21 cellular contexts compared by ENCODE assay signal in genomic region chr1:34409689-34410229, GRCh38.
"Had no signal": no experiment of that assay in that cellular context is flagged by ENCODE, and none has a peak within 500 bp of the region (broad histone marks: within the 10 kb centered on the region; RNA-seq: fewer than 3 reads in every experiment).

No MANE protein-coding gene starts in this region.

- ATAC-seq: HepG2 had no signal

- H3K27ac ChIP-seq: KMS-11, SJSA1, SK-N-MC had no signal

- H3K9me3 ChIP-seq: SJSA1 had no signal

- H3K36me3 ChIP-seq: SJSA1 had no signal

- DNase-seq: IMR-90, Kasumi-1, MM.1S, NCI-H1092 treated with DMSO at 0.1 percent for 48 hours, NCI-H1436, NCI-H187, NCI-H2029, NCI-H2081 treated with DMSO at 0.1 percent for 48 hours, NCI-H2171, NCI-H226, NCI-H446, NCI-H510A, NCI-H524 treated with DMSO at 0.1 percent for 48 hours, NCI-H69, NCI-H774, Right ventricle myocardium superior, RPMI8226 had no signal

- H3K27me3 ChIP-seq: SJSA1 had no signal

- H3K4me1 ChIP-seq: SJSA1 had no signal

- H3K4me3 ChIP-seq: SJSA1, SK-N-MC had no signal
